In the genomic region with DNA sequence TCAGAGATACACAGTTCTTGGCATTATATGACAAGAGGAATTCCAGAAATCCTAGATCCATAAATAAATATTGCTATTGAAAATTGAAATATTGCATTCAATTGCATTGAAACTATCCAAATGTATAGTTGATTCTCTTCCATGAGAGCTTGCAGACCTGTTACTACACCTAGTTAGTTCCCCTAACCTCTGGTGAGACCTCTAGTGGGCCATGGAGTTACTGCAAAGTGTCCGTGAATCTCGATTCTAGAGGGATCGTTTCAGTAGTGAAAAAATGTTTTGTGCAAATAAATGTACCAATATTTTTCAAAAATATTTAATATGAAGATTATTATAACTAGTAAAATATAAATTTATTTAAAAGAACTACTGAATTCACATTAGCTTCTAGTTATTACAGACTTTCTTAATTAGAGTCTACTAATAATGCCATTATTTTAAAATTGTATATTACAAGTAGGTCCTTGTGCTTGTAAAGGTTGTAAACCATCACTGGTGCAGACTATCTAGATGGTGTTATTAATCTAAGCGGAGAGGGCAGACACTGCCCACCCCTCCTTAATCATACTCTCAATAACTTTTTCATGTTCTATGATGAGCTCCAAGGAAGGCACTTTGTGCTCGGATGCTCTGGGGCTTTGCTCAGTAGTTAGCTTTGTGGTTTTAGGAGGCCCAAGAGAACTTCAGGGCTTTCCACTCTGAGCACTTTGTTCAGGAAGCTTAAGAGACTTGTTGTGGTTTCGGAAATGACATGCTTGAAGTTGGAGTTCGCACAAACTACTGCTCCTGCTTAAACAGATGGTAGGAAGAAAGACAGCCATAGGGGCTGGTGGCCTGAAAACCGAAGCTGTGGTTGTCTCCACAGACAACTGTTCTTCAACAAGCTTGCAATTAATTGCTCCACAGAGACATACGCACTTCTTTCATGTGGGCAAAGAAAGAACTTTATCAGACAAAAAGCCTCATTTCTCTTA, we compare ENCODE assay signal across 1 cellular context.
TF ChIP-seq lines count a peak whose summit lies in the region.

No MANE protein-coding gene starts in this region.

TF ChIP-seq in WTC11, 78 proteins besides CTCF, POLR2A, EP300 and RAD21 (continued from another document):
- TF ChIP-seq, protein P1, sequence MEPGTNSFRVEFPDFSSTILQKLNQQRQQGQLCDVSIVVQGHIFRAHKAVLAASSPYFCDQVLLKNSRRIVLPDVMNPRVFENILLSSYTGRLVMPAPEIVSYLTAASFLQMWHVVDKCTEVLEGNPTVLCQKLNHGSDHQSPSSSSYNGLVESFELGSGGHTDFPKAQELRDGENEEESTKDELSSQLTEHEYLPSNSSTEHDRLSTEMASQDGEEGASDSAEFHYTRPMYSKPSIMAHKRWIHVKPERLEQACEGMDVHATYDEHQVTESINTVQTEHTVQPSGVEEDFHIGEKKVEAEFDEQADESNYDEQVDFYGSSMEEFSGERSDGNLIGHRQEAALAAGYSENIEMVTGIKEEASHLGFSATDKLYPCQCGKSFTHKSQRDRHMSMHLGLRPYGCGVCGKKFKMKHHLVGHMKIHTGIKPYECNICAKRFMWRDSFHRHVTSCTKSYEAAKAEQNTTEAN (CRISPR knock-in tag; IDR thresholded peaks at IDR 0.05): no peak
- TF ChIP-seq TCF7 (CRISPR knock-in tag; IDR thresholded peaks at IDR 0.05; ENCODE audit: low read depth): no peak
